Comparison of ENCODE assay signal across 12 cellular contexts in genomic region chrX:96764864-96765263, GRCh38.
DNase-seq lines count a peak whose midpoint lies in the region; ATAC-seq and TF ChIP-seq lines count a peak whose summit lies in the region.
"Had no signal": no experiment of that assay in that cellular context is flagged by ENCODE, and none has a peak within 500 bp of the region (broad histone marks: within the 10 kb centered on the region; RNA-seq: fewer than 3 reads in every experiment).

No MANE protein-coding gene starts in this region.

- ATAC-seq in GM18907 (IDR thresholded peaks at IDR 0.05; ENCODE audit: unreplicated experiment), result peak; percentile 83
- ATAC-seq in GM21447 (IDR thresholded peaks at IDR 0.05; ENCODE audit: unreplicated experiment), result peak; percentile 70
- ATAC-seq in HG03066 (IDR thresholded peaks at IDR 0.05; ENCODE audit: low read depth, unreplicated experiment), result peak; percentile 73
- peak; percentile 49 for ATAC-seq in central memory CD8-positive, alpha-beta T cell (replicated peaks; ENCODE audit: extremely low read depth, poor library complexity, severe bottlenecking)

- H3K4me3 Mint-ChIP-seq in central memory CD8-positive, alpha-beta T cell, result no peak overlapping the region
- no peak overlapping the region for H3K4me3 Mint-ChIP-seq in CD14-positive monocyte
- H3K4me3 Mint-ChIP-seq: dendritic cell treated with granulocyte-macrophage colony-stimulating factor and Interleukin-4, amounts not matched to agents 40 ng/mL and 50 ng/mL, for 4 days had no signal

- no peaks in the 10 kb centered on the region for H3K9me3 Mint-ChIP-seq in central memory CD8-positive, alpha-beta T cell
- no peaks in the 10 kb centered on the region for H3K9me3 Mint-ChIP-seq in CD14-positive monocyte
- H3K9me3 Mint-ChIP-seq: dendritic cell treated with granulocyte-macrophage colony-stimulating factor and Interleukin-4, amounts not matched to agents 40 ng/mL and 50 ng/mL, for 4 days had no signal

- no peak for TF ChIP-seq CTCF in CD14-positive monocyte (IDR thresholded peaks at IDR 0.05)

- H3K27me3 Mint-ChIP-seq in central memory CD8-positive, alpha-beta T cell, result no peaks in the 10 kb centered on the region
- H3K27me3 Mint-ChIP-seq in CD14-positive monocyte (ENCODE audit: low read depth in 3 of 3), result peaks cover 0 to 3% (median 0%) of the 10 kb centered on the region in 3 donors
- H3K27me3 Mint-ChIP-seq: dendritic cell treated with granulocyte-macrophage colony-stimulating factor and Interleukin-4, amounts not matched to agents 40 ng/mL and 50 ng/mL, for 4 days had no signal

- no peak for DNase-seq in central memory CD8-positive, alpha-beta T cell (ENCODE audit: low spot score in 2 of 2)
- no peak for DNase-seq in HuH-7 (ENCODE audit: low spot score)
- no peak for DNase-seq in CD14-positive monocyte (ENCODE audit: low spot score)
- DNase-seq in stimulated activated naive CD4-positive, alpha-beta T cell treated with Interleukin-2 at 50 U/mL for 16 hours (lab: John Stamatoyannopoulos, UW), result no peak
- no peak for DNase-seq in stimulated activated CD8-positive, alpha-beta memory T cell treated with anti-CD3 and anti-CD28 coated beads, Interleukin-4, amount 100 ng/mL, for 48 hours
- DNase-seq: NCI-H2171 treated with DMSO at 0.1 percent for 48 hours, nucleus accumbens, substantia nigra had no signal

- intact Hi-C loops in CD14-positive monocyte (cut with micrococcal nuclease), result no loop called here

- H3K27ac Mint-ChIP-seq in central memory CD8-positive, alpha-beta T cell (ENCODE audit: low read depth), result no peak overlapping the region
- no peak overlapping the region for H3K27ac Mint-ChIP-seq in CD14-positive monocyte
- H3K27ac Mint-ChIP-seq: dendritic cell treated with granulocyte-macrophage colony-stimulating factor and Interleukin-4, amounts not matched to agents 40 ng/mL and 50 ng/mL, for 4 days had no signal

- peaks cover 8% of the 10 kb centered on the region for H3K4me1 Mint-ChIP-seq in central memory CD8-positive, alpha-beta T cell
- no peaks in the 10 kb centered on the region for H3K4me1 Mint-ChIP-seq in CD14-positive monocyte

- H3K36me3 Mint-ChIP-seq in central memory CD8-positive, alpha-beta T cell (ENCODE audit: insufficient read depth), result peaks cover 3% of the 10 kb centered on the region
- peaks cover 5 to 6% of the 10 kb centered on the region in 2 donors for H3K36me3 Mint-ChIP-seq in CD14-positive monocyte
